ENCODE assay signal across 8 cellular contexts in the genomic region with DNA sequence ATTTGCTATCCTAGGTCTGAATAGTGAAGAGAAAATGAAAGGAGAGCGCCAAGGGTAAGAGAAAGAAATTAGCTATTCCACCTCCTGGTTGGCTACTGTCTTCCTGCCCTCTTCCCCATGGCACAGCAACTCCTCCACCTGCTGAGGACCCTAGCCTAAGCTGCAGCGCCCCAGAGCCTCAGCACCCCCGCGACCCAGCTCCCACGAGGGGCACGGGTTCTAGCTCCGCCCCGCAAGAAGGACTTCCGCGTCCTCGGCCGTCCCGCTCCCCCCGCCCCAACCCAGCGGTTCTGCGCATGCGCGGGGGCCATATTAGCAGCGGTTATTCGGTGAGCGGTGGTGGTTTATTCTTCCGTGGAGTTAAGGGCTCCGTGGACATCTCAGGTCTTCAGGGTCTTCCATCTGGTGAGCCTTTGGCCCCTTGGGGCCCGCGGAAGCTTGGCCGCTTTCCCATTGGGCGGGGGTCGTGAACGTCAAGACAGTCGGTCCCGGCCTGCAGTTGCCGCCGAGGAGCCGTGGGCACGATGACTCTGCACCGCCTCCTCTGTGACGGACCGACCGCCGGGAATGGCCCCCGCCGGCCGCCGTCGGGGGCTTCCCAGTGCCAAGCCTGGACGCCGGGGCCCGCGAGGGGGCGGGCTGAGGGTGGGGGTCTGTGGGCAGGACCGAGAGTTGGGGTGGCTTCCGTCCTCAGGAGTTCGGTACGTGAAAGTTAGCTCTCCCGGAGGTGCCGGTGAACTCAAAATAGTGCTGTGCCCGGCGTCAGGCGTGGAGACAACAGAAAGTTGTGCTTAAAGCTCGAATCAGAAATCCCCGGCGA. TPM values are rescaled to one million over a fixed set of nuclear protein-coding genes. Genes with fewer than 3 reads are reported as not detected.
A peak's percentile ranks its signal among the peaks of the same experiment; 100 is the strongest.
DNase-seq lines count a peak whose midpoint lies in the region; ATAC-seq and TF ChIP-seq lines count a peak whose summit lies in the region.

A gene (plus strand): TSS at position 310 of the 820 bp plus-strand sequence. CDS start 1,484 bp downstream, outside the sequence.

- H3K9me3 ChIP-seq in Panc1 (ENCODE audit: control insufficient read depth, insufficient read depth, low read depth, low read length) (no peaks in the 10 kb centered on the region), esophagus squamous epithelium (no peaks in the 10 kb centered on the region)

- peak within 1 kb of the TSS; percentile 82 for H3K27ac ChIP-seq in Panc1 (ENCODE audit: low read length)
- peak within 1 kb of the TSS; percentile 90 to 98 (median 95) for H3K27ac ChIP-seq in esophagus squamous epithelium

- ATAC-seq in GM21619 (IDR thresholded peaks at IDR 0.05; ENCODE audit: unreplicated experiment) (peak; percentile 76), Panc1 (peak; percentile 96), naive B cell (ENCODE audit: low read depth in 2 of 2) (peak; percentile 85 to 86)
- peak; percentile 91 to 92 for ATAC-seq in activated T-cell treated with anti-CD3 and anti-CD28 coated beads, Interleukin-2, amount 50 U/mL, for 72 hours (replicated peaks in 1 of 2)
- peak; percentile 95 for ATAC-seq in stimulated activated memory B cell treated with anti-CD40 and anti-IgM and Interleukin-4, amounts not matched to agents 10 μg/mL and 1 μg/mL and 100 μg/mL, for 72 hours

- CTCF ChIA-PET in Panc1 (lab: Charles Lee): no interaction called here

- H3K27me3 Mint-ChIP-seq in activated T-cell treated with anti-CD3 and anti-CD28 coated beads, Interleukin-2, amount 50 U/mL, for 72 hours (ENCODE audit: low read depth): no peaks in the 10 kb centered on the region
- H3K27me3 Mint-ChIP-seq in naive B cell: peaks cover 0 to under 1% (median 0%) of the 10 kb centered on the region in 3 donors
- H3K27me3 Mint-ChIP-seq in stimulated activated memory B cell treated with anti-CD40 and anti-IgM and Interleukin-4, amounts not matched to agents 10 μg/mL and 1 μg/mL and 100 μg/mL, for 72 hours: peaks cover 2% of the 10 kb centered on the region

- POLR2A ChIA-PET in Panc1 (lab: Charles Lee): interaction anchor here (0.7 to 1.0 kb wide), 3 partner anchors 9 to 33 kb away, joined by 3 to 5 read pairs (median 3); a partner anchor contains a TSS

- H3K36me3 ChIP-seq in Panc1 (ENCODE audit: control insufficient read depth, insufficient read depth, low read length) (peaks cover 30% of the 10 kb centered on the region), esophagus squamous epithelium (peaks cover 0 to 33% (median 3%) of the 10 kb centered on the region in 3 donors)

- peak within 1 kb of the TSS; percentile 93 for H3K27ac Mint-ChIP-seq in activated T-cell treated with anti-CD3 and anti-CD28 coated beads, Interleukin-2, amount 50 U/mL, for 72 hours
- H3K27ac Mint-ChIP-seq in naive B cell: peak within 1 kb of the TSS; percentile 94 to 99 (median 99)
- peak within 1 kb of the TSS; percentile 95 for H3K27ac Mint-ChIP-seq in stimulated activated memory B cell treated with anti-CD40 and anti-IgM and Interleukin-4, amounts not matched to agents 10 μg/mL and 1 μg/mL and 100 μg/mL, for 72 hours

- intact Hi-C loops in Panc1 (cut with micrococcal nuclease; ENCODE audit: unreplicated experiment): no loop called here
- intact Hi-C loops in esophagus squamous epithelium (cut with DNase I): no loop called here

- BruUV-seq in Panc1 (replicated peaks; lab: Mats Ljungman, UMichigan): no TSS peak

- TF ChIP-seq CTCF in Panc1 (IDR thresholded peaks at IDR 0.05) (no peak), esophagus squamous epithelium (IDR thresholded peaks at IDR 0.05) (peak in 1 of 6 experiments; percentile 22)

- peaks cover 0 to 1% of the 10 kb centered on the region in 2 donors for H3K9me3 Mint-ChIP-seq in activated T-cell treated with anti-CD3 and anti-CD28 coated beads, Interleukin-2, amount 50 U/mL, for 72 hours
- no peaks in the 10 kb centered on the region for H3K9me3 Mint-ChIP-seq in naive B cell
- no peaks in the 10 kb centered on the region for H3K9me3 Mint-ChIP-seq in stimulated activated memory B cell treated with anti-CD40 and anti-IgM and Interleukin-4, amounts not matched to agents 10 μg/mL and 1 μg/mL and 100 μg/mL, for 72 hours

- 0 to 1% methylated on average over 29 to 32 of the region's 62 CpGs for WGBS in esophagus squamous epithelium, 2 donors

- peak within 1 kb of the TSS; percentile 74 to 96 for H3K4me3 ChIP-seq in Panc1 (ENCODE audit: low read depth in 2 of 2, low read length in 2 of 2)
- peak within 1 kb of the TSS; percentile 83 to 96 (median 88) for H3K4me3 ChIP-seq in esophagus squamous epithelium

- H3K27me3 ChIP-seq in Panc1 (ENCODE audit: control insufficient read depth, insufficient read depth, low read length) (no peaks in the 10 kb centered on the region), esophagus squamous epithelium (no peaks in the 10 kb centered on the region)

- DNase-seq in DMS53 (lab: John Stamatoyannopoulos, UW): peak; percentile 88
- peak; percentile 97 for DNase-seq in KBM-7
- DNase-seq in Panc1 (ENCODE audit: low read depth, low spot score): peak; percentile 55
- peak; percentile 92 to 96 for DNase-seq in activated T-cell treated with anti-CD3 and anti-CD28 coated beads, Interleukin-2, amount 50 U/mL, for 72 hours
- DNase-seq in esophagus squamous epithelium (lab: John Stamatoyannopoulos, UW): peak; percentile 29
- peak; percentile 96 for DNase-seq in naive B cell

- H3K4me1 ChIP-seq in Panc1 (ENCODE audit: control insufficient read depth, insufficient read depth, low read length) (peaks cover 17% of the 10 kb centered on the region), esophagus squamous epithelium (peaks cover 7 to 29% (median 16%) of the 10 kb centered on the region in 3 donors)

- peak within 1 kb of the TSS; percentile 89 to 94 for H3K4me3 Mint-ChIP-seq in activated T-cell treated with anti-CD3 and anti-CD28 coated beads, Interleukin-2, amount 50 U/mL, for 72 hours
- H3K4me3 Mint-ChIP-seq in naive B cell: peak within 1 kb of the TSS; percentile 88 to 99 (median 96)
- H3K4me3 Mint-ChIP-seq in stimulated activated memory B cell treated with anti-CD40 and anti-IgM and Interleukin-4, amounts not matched to agents 10 μg/mL and 1 μg/mL and 100 μg/mL, for 72 hours: peak within 1 kb of the TSS; percentile 85

- peak in 3 of 4 donors; percentile 52 to 81 (median 63) for TF ChIP-seq POLR2A in esophagus squamous epithelium (IDR thresholded peaks at IDR 0.05)

- H3K4me1 Mint-ChIP-seq in activated T-cell treated with anti-CD3 and anti-CD28 coated beads, Interleukin-2, amount 50 U/mL, for 72 hours (ENCODE audit: low read depth): peaks cover 48% of the 10 kb centered on the region
- peaks cover 7 to 20% (median 18%) of the 10 kb centered on the region in 3 donors for H3K4me1 Mint-ChIP-seq in naive B cell
- peaks cover 18% of the 10 kb centered on the region for H3K4me1 Mint-ChIP-seq in stimulated activated memory B cell treated with anti-CD40 and anti-IgM and Interleukin-4, amounts not matched to agents 10 μg/mL and 1 μg/mL and 100 μg/mL, for 72 hours

- H3K36me3 Mint-ChIP-seq in activated T-cell treated with anti-CD3 and anti-CD28 coated beads, Interleukin-2, amount 50 U/mL, for 72 hours (ENCODE audit: insufficient read depth in 2 of 2): peaks cover 10 to 20% of the 10 kb centered on the region in 2 donors
- H3K36me3 Mint-ChIP-seq in naive B cell: peaks cover 0 to 7% of the 10 kb centered on the region in 2 donors
- peaks cover 16% of the 10 kb centered on the region for H3K36me3 Mint-ChIP-seq in stimulated activated memory B cell treated with anti-CD40 and anti-IgM and Interleukin-4, amounts not matched to agents 10 μg/mL and 1 μg/mL and 100 μg/mL, for 72 hours

- in situ Hi-C loops in KBM-7 (cut with MboI; ENCODE audit: low pct_unique_long_range_greater_than_20kb, low sequenced_read_pairs): no loop called here
- in situ Hi-C loops in Panc1 (cut with HindIII; ENCODE audit: low pct_unique_long_range_greater_than_20kb, low sequenced_read_pairs): no loop called here

RNA-seq across cellular contexts. Expression of the gene that starts here (rescaled TPM):
- total RNA-seq in Panc1 (2021; ENCODE audit: unreplicated experiment): 303 TPM
- 139 TPM for polyA plus RNA-seq in Panc1 (2012; ENCODE audit: insufficient read length)
- total RNA-seq in activated T-cell treated with anti-CD3 and anti-CD28 coated beads, Interleukin-2, amount 50 U/mL, for 72 hours: 100 to 1,000 TPM; 207 to 216 TPM
- 100 to 1,000 TPM in 3 of 4 donors, 10 to 100 TPM in 1; 94.5 to 223 (median 175) TPM for total RNA-seq in esophagus squamous epithelium
- 100 to 1,000 TPM; 204 to 251 (median 240) TPM for polyA plus RNA-seq in naive B cell (ENCODE audit: low read depth in 6 of 6)

Comparison
In these comparisons a context has a peak if more than half of its experiments do, and no peak if none do; other contexts are left out.
1. Peak in every context shown above with its lines: DNase-seq, ATAC-seq, H3K4me3 ChIP-seq and H3K27ac ChIP-seq.
2. DNase-seq: peak in every context shown above with its lines; median percentile 97 in KBM-7; 96 in naive B cell; 94 in activated T-cell treated with anti-CD3 and anti-CD28 coated beads, Interleukin-2, amount 50 U/mL, for 72 hours; 88 in DMS53; 55 in Panc1; 29 in esophagus squamous epithelium.